In genomic region chr5:124060413-124061095, GRCh38 we compare ENCODE assay signal across 17 cellular contexts.
DNase-seq lines count a peak whose midpoint lies in the region; ATAC-seq and TF ChIP-seq lines count a peak whose summit lies in the region.
"Had no signal": no experiment of that assay in that cellular context is flagged by ENCODE, and none has a peak within 500 bp of the region (broad histone marks: within the 10 kb centered on the region; RNA-seq: fewer than 3 reads in every experiment).

No MANE protein-coding gene starts in this region.

- H3K36me3 Mint-ChIP-seq in nephron (ENCODE audit: low read depth) = no peaks in the 10 kb centered on the region
- H3K36me3 Mint-ChIP-seq: IgD-negative memory B cell had no signal

- H3K4me3 Mint-ChIP-seq in nephron = no peak overlapping the region
- H3K4me3 Mint-ChIP-seq: B cell; CD4-positive, alpha-beta T cell; T-helper 2 cell treated with Interferon-gamma antibody and Interleukin-4, amounts not matched to agents 5 μg/mL and 100 μg/mL, for 36 hours had no signal

- peaks cover 63% of the 10 kb centered on the region for H3K4me1 Mint-ChIP-seq in nephron

- peak; percentile 10 for DNase-seq in LNCaP clone FGC (ENCODE audit: low read depth)
- peak; percentile 34 for DNase-seq in NCI-H1105 treated with DMSO at 0.1 percent for 48 hours (lab: John Stamatoyannopoulos, UW)
- DNase-seq in NCI-H774 (lab: John Stamatoyannopoulos, UW) = peak; percentile 12
- no peak for DNase-seq in GF-D8 (lab: John Stamatoyannopoulos, UW)
- DNase-seq: CD4-positive, alpha-beta T cell; NCI-H1694 treated with DMSO at 0.1 percent for 48 hours; NK-92 treated with Interleukin-12 subunit alpha and Interleukin-12 subunit beta, amount 100 ng/mL, for 24 hours; OCI-M1; SW 1271 had no signal

- no peaks in the 10 kb centered on the region for H3K27me3 Mint-ChIP-seq in nephron (ENCODE audit: low read depth)
- H3K27me3 Mint-ChIP-seq: B cell; CD4-positive, alpha-beta T cell had no signal

- H3K4me3 ChIP-seq in LNCaP clone FGC (ENCODE audit: low read depth, low read length) = no peak overlapping the region
- H3K4me3 ChIP-seq: HAP-1, SJSA1 had no signal

- H3K27ac Mint-ChIP-seq in nephron = peak overlapping the region in 2 of 3 experiments; percentile 49 to 82
- H3K27ac Mint-ChIP-seq: B cell; CD4-positive, alpha-beta T cell; IgD-negative memory B cell; T-helper 2 cell treated with Interferon-gamma antibody and Interleukin-4, amounts not matched to agents 5 μg/mL and 100 μg/mL, for 36 hours had no signal

- ATAC-seq in HG03095 (IDR thresholded peaks at IDR 0.05; ENCODE audit: unreplicated experiment) (no peak), GM21717 (IDR thresholded peaks at IDR 0.05; ENCODE audit: unreplicated experiment) (no peak)

- TF ChIP-seq CTCF in LNCaP clone FGC (IDR thresholded peaks at IDR 0.05; ENCODE audit: control insufficient read depth, extremely low read depth, insufficient read depth) (no peak), nephron (IDR thresholded peaks at IDR 0.05; ENCODE audit: unreplicated experiment in 3 of 3) (no peak)

- H3K9me3 Mint-ChIP-seq in nephron = peaks cover 10% of the 10 kb centered on the region
